ENCODE assay signal across 15 cellular contexts in genomic region chrX:66760648-66761047, GRCh38.
DNase-seq lines count a peak whose midpoint lies in the region; ATAC-seq, FAIRE-seq and TF ChIP-seq lines count a peak whose summit lies in the region.
"Had no signal": no experiment of that assay in that cellular context is flagged by ENCODE, and none has a peak within 500 bp of the region (broad histone marks: within the 10 kb centered on the region; RNA-seq: fewer than 3 reads in every experiment).

No MANE protein-coding gene starts in this region.

- H3K36me3 ChIP-seq in Panc1 (ENCODE audit: control insufficient read depth, insufficient read depth, low read length), result no peaks in the 10 kb centered on the region
- H3K36me3 ChIP-seq: cardiac muscle cell had no signal

- BruUV-seq in Panc1 (replicated peaks; lab: Mats Ljungman, UMichigan), result no TSS peak

- no peak for FAIRE-seq in A549 (lab: Jason Lieb, UNC)

- H3K9me3 ChIP-seq in A549 (no peaks in the 10 kb centered on the region), Panc1 (ENCODE audit: control insufficient read depth, insufficient read depth, low read depth, low read length) (no peaks in the 10 kb centered on the region)

- ATAC-seq in A549 (no peak), Panc1 (no peak), foreskin keratinocyte (no peak), GM21526 (IDR thresholded peaks at IDR 0.05; ENCODE audit: low FRiP score, unreplicated experiment) (no peak)
- ATAC-seq: stimulated activated naive B cell treated with anti-CD40 and anti-IgM and Interleukin-4, amounts not matched to agents 10 μg/mL and 1 μg/mL and 100 μg/mL, for 72 hours had no signal

- H3K4me1 ChIP-seq in A549, result no peaks in the 10 kb centered on the region
- no peaks in the 10 kb centered on the region for H3K4me1 ChIP-seq in Panc1 (ENCODE audit: control insufficient read depth, insufficient read depth, low read length)
- H3K4me1 ChIP-seq in foreskin keratinocyte, result no peaks in the 10 kb centered on the region

- H3K4me3 ChIP-seq in A549, result no peak overlapping the region
- H3K4me3 ChIP-seq in Panc1 (ENCODE audit: low read depth in 2 of 2, low read length in 2 of 2), result no peak overlapping the region
- H3K4me3 ChIP-seq: cardiac muscle cell had no signal

- TF ChIP-seq POLR2A in A549 (IDR thresholded peaks at IDR 0.05; ENCODE audit: low read length), result no peak

- TF ChIP-seq RAD21 in A549 (conservative IDR thresholded peaks at IDR 0.05 in 1 of 2, IDR thresholded peaks at IDR 0.05 in 1 of 2), result peak; percentile 28 to 41; a peak in 3 of 5 replicates

- intact Hi-C loops in Panc1 (cut with micrococcal nuclease; ENCODE audit: unreplicated experiment), result loop anchor here (5.0 kb wide), 1 partner anchor 1387 kb away; no protein-coding TSS in a partner anchor

- WGBS in A549 (ENCODE audit: missing lambda C conversion rate), result 9% methylated on average over 1 of the region's 1 CpG

- in situ Hi-C loops in Panc1 (cut with HindIII; ENCODE audit: low pct_unique_long_range_greater_than_20kb, low sequenced_read_pairs), result no loop called here

- no peaks in the 10 kb centered on the region for H3K27me3 ChIP-seq in Panc1 (ENCODE audit: control insufficient read depth, insufficient read depth, low read length)
- no peaks in the 10 kb centered on the region for H3K27me3 ChIP-seq in foreskin keratinocyte
- H3K27me3 ChIP-seq: cardiac muscle cell had no signal

- CTCF ChIA-PET in A549 (lab: Yijun Ruan, JAX), result interaction anchor here (0.7 kb wide), 1 partner anchor 367 kb away, joined by 3 read pairs; no protein-coding TSS in a partner anchor
- CTCF ChIA-PET in Panc1 (lab: Charles Lee), result no interaction called here

- TF ChIP-seq CTCF in A549 (IDR thresholded peaks at IDR 0.05) (0 out of 3 replicates have a peak, but pooled peaks have one; percentile 15), Panc1 (IDR thresholded peaks at IDR 0.05) (peak; percentile 18; the same call in 1 of the 2 replicates), foreskin keratinocyte (conservative IDR thresholded peaks at IDR 0.05) (peak; percentile 33)

- DNase-seq in A549 (ENCODE audit: low read depth in 1 of 2, low spot score in 1 of 2) (peak in 1 of 2 experiments; percentile 1), HT-29 (ENCODE audit: low spot score) (peak; percentile 52), Panc1 (ENCODE audit: low read depth, low spot score) (no peak), foreskin keratinocyte (no peak), hippocampal formation (lab: John Stamatoyannopoulos, UW) (no peak), HK-2 (ENCODE audit: unreplicated experiment) (no peak), anterior cingulate cortex (lab: John Stamatoyannopoulos, UW) (no peak)
- DNase-seq: activated gamma-delta T cell treated with Interleukin-2 at 50 U/mL for 16 hours; IMR-90; midbrain; NCI-H2171 treated with DMSO at 0.1 percent for 48 hours; stimulated activated naive B cell treated with anti-CD40 and anti-IgM and Interleukin-4, amounts not matched to agents 10 μg/mL and 1 μg/mL and 100 μg/mL, for 72 hours; T-helper 2 cell had no signal

- H3K27ac ChIP-seq in A549 (no peak overlapping the region), Panc1 (ENCODE audit: low read length) (no peak overlapping the region), foreskin keratinocyte (no peak overlapping the region)
- H3K27ac ChIP-seq: cardiac muscle cell had no signal

- TF ChIP-seq EP300 in A549 (IDR thresholded peaks at IDR 0.05), result no peak

- POLR2A ChIA-PET in A549 (lab: Yijun Ruan, JAX) (no interaction called here), Panc1 (lab: Charles Lee) (no interaction called here)

- H3K4me2 ChIP-seq in A549, result no peak overlapping the region

TF ChIP-seq in A549, 52 proteins besides CTCF, POLR2A, EP300 and RAD21:
- TF ChIP-seq BCL3 (IDR thresholded peaks at IDR 0.05) (no peak), ZNF302 (CRISPR knock-in tag; IDR thresholded peaks at IDR 0.05) (no peak), FOXS1 (CRISPR knock-in tag; IDR thresholded peaks at IDR 0.05) (no peak), TP53 (CRISPR knock-in tag; IDR thresholded peaks at IDR 0.05) (no peak), CBX2 (IDR thresholded peaks at IDR 0.05; ENCODE audit: borderline replicate concordance, low read depth) (no peak), KDM1A (IDR thresholded peaks at IDR 0.05; ENCODE audit: low read depth) (no peak), CHD2 (IDR thresholded peaks at IDR 0.05; ENCODE audit: low read length, partially characterized antibody) (no peak), REST (IDR thresholded peaks at IDR 0.05) (no peak), EHMT2 (IDR thresholded peaks at IDR 0.05; ENCODE audit: low read depth) (no peak), ZSCAN20 (CRISPR knock-in tag; IDR thresholded peaks at IDR 0.05) (no peak), RARB (CRISPR knock-in tag; IDR thresholded peaks at IDR 0.05) (no peak), KDM5A (IDR thresholded peaks at IDR 0.05) (no peak), NPAS2 (CRISPR knock-in tag; IDR thresholded peaks at IDR 0.05; ENCODE audit: borderline replicate concordance) (no peak), PBX3 (IDR thresholded peaks at IDR 0.05) (no peak), RFX5 (IDR thresholded peaks at IDR 0.05) (no peak), HES2 (IDR thresholded peaks at IDR 0.05) (no peak)
